Comparison of ENCODE assay signal across 8 cellular contexts in the genomic region with DNA sequence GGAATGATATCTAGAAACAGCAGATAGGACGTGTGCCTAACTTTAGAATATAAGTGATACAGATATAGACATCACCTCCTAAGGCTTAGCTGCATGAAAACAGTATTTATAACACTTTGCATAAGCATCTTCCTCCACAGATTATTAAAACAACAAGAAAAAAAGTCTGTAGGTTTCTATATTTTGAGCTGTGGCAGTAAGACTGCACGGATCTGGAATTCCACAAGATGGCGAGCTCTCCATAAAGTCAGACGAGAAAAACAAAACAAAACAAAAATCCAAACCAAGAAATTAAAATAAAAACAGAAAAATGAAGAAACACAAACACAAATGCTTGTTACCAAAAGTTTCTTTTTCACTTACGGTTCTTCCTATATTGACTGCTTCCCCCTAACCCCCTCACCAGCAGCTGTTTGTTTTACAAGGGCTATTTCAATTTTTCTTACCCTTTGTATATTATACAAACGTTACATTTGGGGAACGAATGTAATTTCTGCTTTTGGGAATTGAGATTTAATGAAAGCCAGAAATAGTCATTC.
DNase-seq lines count a peak whose midpoint lies in the region; ATAC-seq, FAIRE-seq and TF ChIP-seq lines count a peak whose summit lies in the region.

No MANE protein-coding gene starts in this region.

- H3K36me3 Mint-ChIP-seq in astrocyte (ENCODE audit: low read depth, unreplicated experiment): no peaks in the 10 kb centered on the region

- H3K27ac ChIP-seq in MM.1S (ENCODE audit: low read length): peak overlapping the region; percentile 81
- peak overlapping the region; percentile 61 for H3K27ac ChIP-seq in astrocyte (ENCODE audit: low read depth, low read length)
- peak overlapping the region; percentile 76 to 95 for H3K27ac ChIP-seq in liver (ENCODE audit: low read depth in 1 of 2, low read length in 2 of 2)
- H3K27ac ChIP-seq in aorta (ENCODE audit: low read depth in 1 of 2, low read length in 2 of 2): peak overlapping the region in 1 of 2 donors; percentile 80

- ATAC-seq in GM18498 (IDR thresholded peaks at IDR 0.05; ENCODE audit: unreplicated experiment): peak; percentile 30
- peak; percentile 61 for ATAC-seq in aorta (ENCODE audit: low FRiP score)

- H3K4me3 Mint-ChIP-seq in astrocyte (ENCODE audit: unreplicated experiment): no peak overlapping the region

- TF ChIP-seq RAD21 in liver (IDR thresholded peaks at IDR 0.05): peak; percentile 67 to 72

- no peaks in the 10 kb centered on the region for H3K9me2 ChIP-seq in MM.1S (replicated peaks; ENCODE audit: insufficient read depth, low read length)

- no peaks in the 10 kb centered on the region for H3K79me2 ChIP-seq in MM.1S (ENCODE audit: low read length)
- H3K79me2 ChIP-seq in astrocyte (ENCODE audit: insufficient read depth, low read length): no peaks in the 10 kb centered on the region

- intact Hi-C loops in aorta (cut with DNase I): loop anchor here in 1 of 2 donors (5.0 kb wide), 2 partner anchors 42 to 872 kb away; partner anchors contain the start of gene IRS2

- H3K9ac ChIP-seq in MM.1S (ENCODE audit: low read length) (peak overlapping the region; percentile 57), astrocyte (ENCODE audit: low read length) (peak overlapping the region; percentile 74), liver (ENCODE audit: low read depth in 1 of 2, low read length in 2 of 2) (peak overlapping the region; percentile 68 to 91)

- H2AFZ ChIP-seq in MM.1S (ENCODE audit: low read length) (peak overlapping the region; percentile 69), astrocyte (ENCODE audit: low read depth, low read length) (no peak overlapping the region)

- H3K36me3 ChIP-seq in MM.1S (replicated peaks; ENCODE audit: insufficient read depth, low read length): no peaks in the 10 kb centered on the region
- H3K36me3 ChIP-seq in astrocyte (ENCODE audit: insufficient read depth, low read length): no peaks in the 10 kb centered on the region
- no peaks in the 10 kb centered on the region for H3K36me3 ChIP-seq in liver (ENCODE audit: control insufficient read depth in 4 of 4, insufficient read depth in 3 of 4, low read depth in 1 of 4, low read length in 3 of 4)
- H3K36me3 ChIP-seq in aorta (ENCODE audit: control insufficient read depth in 1 of 2, insufficient read depth in 2 of 2, low read length in 1 of 2): no peaks in the 10 kb centered on the region

- H3K27me3 ChIP-seq in MM.1S (replicated peaks; ENCODE audit: insufficient read depth, low read length): no peaks in the 10 kb centered on the region
- no peaks in the 10 kb centered on the region for H3K27me3 ChIP-seq in astrocyte (ENCODE audit: insufficient read depth, low read length)
- no peaks in the 10 kb centered on the region for H3K27me3 ChIP-seq in liver (ENCODE audit: control insufficient read depth in 4 of 4, insufficient read depth in 4 of 4, low read length in 3 of 4)
- H3K27me3 ChIP-seq in aorta (ENCODE audit: control insufficient read depth in 1 of 2, insufficient read depth in 2 of 2, low read length in 1 of 2): no peaks in the 10 kb centered on the region

- H3K4me2 ChIP-seq in MM.1S (ENCODE audit: low read depth, low read length) (peak overlapping the region; percentile 82), astrocyte (ENCODE audit: low read length) (peak overlapping the region; percentile 77)

- FAIRE-seq in astrocyte (lab: Jason Lieb, UNC): peak; percentile 43

- peaks cover 5% of the 10 kb centered on the region; the same call in 1 of the 2 replicates for H3F3A ChIP-seq in MM.1S (ENCODE audit: insufficient read depth, low read length)

- H4K20me1 ChIP-seq in MM.1S (ENCODE audit: insufficient read depth, low read length) (no peaks in the 10 kb centered on the region), astrocyte (ENCODE audit: insufficient read depth, low read length) (no peaks in the 10 kb centered on the region)

- no peaks in the 10 kb centered on the region for H3K9me3 Mint-ChIP-seq in astrocyte (ENCODE audit: unreplicated experiment)

- no peaks in the 10 kb centered on the region for H3K9me3 ChIP-seq in MM.1S (replicated peaks; ENCODE audit: insufficient read depth, low read length)
- no peaks in the 10 kb centered on the region for H3K9me3 ChIP-seq in astrocyte (ENCODE audit: insufficient read depth, low read depth, low read length)
- no peaks in the 10 kb centered on the region for H3K9me3 ChIP-seq in liver (ENCODE audit: control insufficient read depth in 4 of 4, low read length in 3 of 4)
- H3K9me3 ChIP-seq in aorta (ENCODE audit: control insufficient read depth, low read length): no peaks in the 10 kb centered on the region

- peak; percentile 28 to 38 for DNase-seq in AML-193 (lab: John Stamatoyannopoulos, UW)
- peak; percentile 59 for DNase-seq in MM.1S
- DNase-seq in astrocyte (ENCODE audit: low read depth): peak; percentile 22
- no peak for DNase-seq in aorta
- no peak for DNase-seq in stimulated activated naive CD4-positive, alpha-beta T cell (lab: John Stamatoyannopoulos, UW)
- DNase-seq in epidermal melanocyte (ENCODE audit: insufficient read length, low spot score): no peak

- 9% methylated on average over 7 of the region's 7 CpGs for WGBS in liver
- 2 to 3% methylated on average over 7 of the region's 7 CpGs for WGBS in aorta, 2 donors

- H3K4me1 Mint-ChIP-seq in astrocyte (ENCODE audit: low read depth, unreplicated experiment): peaks cover 4% of the 10 kb centered on the region

- H3K4me1 ChIP-seq in MM.1S (ENCODE audit: low read length) (peaks cover 9% of the 10 kb centered on the region), astrocyte (ENCODE audit: insufficient read depth, low read length) (peaks cover 22% of the 10 kb centered on the region), liver (ENCODE audit: control insufficient read depth in 4 of 4, insufficient read depth in 4 of 4, low read length in 3 of 4) (peaks cover 0 to 28% (median 6%) of the 10 kb centered on the region in 4 donors), aorta (ENCODE audit: control insufficient read depth in 1 of 2, insufficient read depth in 2 of 2, low read length in 2 of 2) (no peaks in the 10 kb centered on the region)

- H3K4me3 ChIP-seq in MM.1S (ENCODE audit: low read length) (peak overlapping the region; percentile 34), astrocyte (ENCODE audit: insufficient read depth, low read depth, low read length) (no peak overlapping the region), liver (ENCODE audit: low read depth in 1 of 3, low read length in 3 of 3) (peak overlapping the region in 2 of 3 donors; percentile 31 to 41), aorta (ENCODE audit: low read length in 2 of 2) (peak overlapping the region in 1 of 2 donors; percentile 47)

- H3K27me3 Mint-ChIP-seq in astrocyte (ENCODE audit: low read depth, unreplicated experiment): no peaks in the 10 kb centered on the region

- TF ChIP-seq CTCF in MM.1S (IDR thresholded peaks at IDR 0.05; ENCODE audit: low read length): peak; percentile 70
- peak; percentile 76 for TF ChIP-seq CTCF in astrocyte (IDR thresholded peaks at IDR 0.05; ENCODE audit: insufficient read depth, low read depth, low read length)
- peak; percentile 57 for TF ChIP-seq CTCF in liver (IDR thresholded peaks at IDR 0.05; ENCODE audit: low read depth, low read length, missing input control)

- H3K27ac Mint-ChIP-seq in astrocyte (ENCODE audit: unreplicated experiment): peak overlapping the region; percentile 13

TF ChIP-seq in liver, 16 proteins besides CTCF, POLR2A, EP300 and RAD21:
- TF ChIP-seq TAF1 (conservative IDR thresholded peaks at IDR 0.05) (no peak), EGR1 (IDR thresholded peaks at IDR 0.05; ENCODE audit: low read depth in 2 of 2) (no peak), YY1 (IDR thresholded peaks at IDR 0.05) (peak; percentile 80), RXRA (IDR thresholded peaks at IDR 0.05) (no peak)
TF ChIP-seq in liver: peak in this region for 1.

Comparison
In these comparisons a context has a peak if more than half of its experiments do, and no peak if none do; other contexts are left out.
1. DNase-seq: peak in AML-193 (2 of 2), MM.1S (single experiment) and astrocyte (single experiment); none in aorta (0 of 2), stimulated activated naive CD4-positive, alpha-beta T cell (0 of 6) and epidermal melanocyte (single experiment).
2. Peak in every context shown above with its lines, with median percentiles within 50 percentile points of each other: H3K9ac ChIP-seq and CTCF ChIP-seq.